Comparison of ENCODE assay signal across 16 cellular contexts in the genomic region with DNA sequence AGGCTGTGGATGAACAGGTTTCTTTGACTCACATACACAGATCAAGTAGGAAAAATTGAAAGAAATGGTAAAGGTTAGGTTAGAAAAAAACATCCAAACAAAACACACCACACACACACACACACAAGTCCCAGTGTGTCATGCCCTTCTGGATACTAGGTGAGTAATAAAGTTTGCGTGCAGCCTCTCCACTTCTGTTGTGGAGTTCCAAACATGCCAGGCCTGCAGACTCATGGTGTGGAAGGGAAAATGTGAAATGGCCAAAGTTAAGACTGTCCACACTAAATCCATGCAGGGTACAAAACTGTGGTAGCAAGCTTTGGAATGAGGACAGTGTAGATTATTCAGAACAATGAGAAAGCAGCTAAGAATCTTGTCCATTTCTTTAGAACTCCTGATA.
DNase-seq lines count a peak whose midpoint lies in the region; ATAC-seq, FAIRE-seq and TF ChIP-seq lines count a peak whose summit lies in the region.
"Had no signal": no experiment of that assay in that cellular context is flagged by ENCODE, and none has a peak within 500 bp of the region (broad histone marks: within the 10 kb centered on the region; RNA-seq: fewer than 3 reads in every experiment).

No MANE protein-coding gene starts in this region.

- no peak overlapping the region for H3K4me2 ChIP-seq in GM12878 (ENCODE audit: control insufficient read depth, insufficient read depth)

- TF ChIP-seq RAD21 in GM12878 (IDR thresholded peaks at IDR 0.05; ENCODE audit: insufficient read depth, low read depth, low read length) = no peak

- DNase-seq in CD8-positive, alpha-beta T cell = no peak
- DNase-seq in HTR-8/SVneo (ENCODE audit: insufficient read length, low spot score) (no peak), GM12878 (ENCODE audit: low read depth, low spot score) (no peak), retina (no peak), foreskin melanocyte (no peak), T-cell (no peak), pons (ENCODE audit: low spot score) (no peak)
- DNase-seq in natural killer cell treated with Interleukin-12 subunit alpha and Interleukin-12 subunit beta and Interleukin-15 and Interleukin-18, amount 100 ng/mL, for 72 hours (ENCODE audit: low spot score) = no peak
- DNase-seq: head of caudate nucleus; NCI-H1694 treated with DMSO at 0.1 percent for 48 hours; stimulated activated CD4-positive, alpha-beta T cell treated with anti-CD3 and anti-CD28 coated beads, Interleukin-4, amount 100 ng/mL, for 4 hours; stomach had no signal

- no peaks in the 10 kb centered on the region for H3K9me3 Mint-ChIP-seq in CD8-positive, alpha-beta T cell
- H3K9me3 Mint-ChIP-seq in natural killer cell treated with Interleukin-12 subunit alpha and Interleukin-12 subunit beta and Interleukin-15 and Interleukin-18, amount 100 ng/mL, for 72 hours = no peaks in the 10 kb centered on the region
- no peaks in the 10 kb centered on the region for H3K9me3 Mint-ChIP-seq in T-cell
- H3K9me3 Mint-ChIP-seq: activated T-helper 2 cell treated with anti-CD3 and anti-CD28 coated beads, Interferon-gamma antibody, Interleukin-2, Interleukin-4, amounts not matched to agents 10 μg/mL and 5 μg/mL and 100 μg/mL, durations not matched to agents 14 hours and 24 hours and 36 hours; CD4-positive, alpha-beta memory T cell had no signal

- RAD21 ChIA-PET in GM12878 (lab: Charles Lee; ENCODE audit: unreplicated experiment) = interaction anchor here (3.2 to 3.6 kb wide), 3 partner anchors 15 to 115 kb away, joined by 15 to 31 read pairs (median 21); partner anchors contain the start of gene IKZF2

- H3K36me3 Mint-ChIP-seq in CD8-positive, alpha-beta T cell = peaks cover 9% of the 10 kb centered on the region
- H3K36me3 Mint-ChIP-seq in natural killer cell treated with Interleukin-12 subunit alpha and Interleukin-12 subunit beta and Interleukin-15 and Interleukin-18, amount 100 ng/mL, for 72 hours = peaks cover 19% of the 10 kb centered on the region
- H3K36me3 Mint-ChIP-seq in T-cell = no peaks in the 10 kb centered on the region
- H3K36me3 Mint-ChIP-seq: CD4-positive, alpha-beta memory T cell had no signal

- peak; percentile 16 for FAIRE-seq in HTR-8/SVneo (lab: Jason Lieb, UNC)
- no peak for FAIRE-seq in GM12878 (lab: Jason Lieb, UNC)
- FAIRE-seq: RCC 7860 had no signal

- ATAC-seq in CD8-positive, alpha-beta T cell = no peak
- peak; percentile 2; the same call in 1 of the 3 replicates for ATAC-seq in GM12878
- no peak for ATAC-seq in natural killer cell treated with Interleukin-12 subunit alpha and Interleukin-12 subunit beta and Interleukin-15 and Interleukin-18, amount 100 ng/mL, for 72 hours
- ATAC-seq in T-cell (replicated peaks in 1 of 4) = no peak

- BruUV-seq in GM12878 (replicated peaks; lab: Mats Ljungman, UMichigan) = no TSS peak

- intact Hi-C loops in CD8-positive, alpha-beta T cell (cut with DNase I, micrococcal nuclease) = loop anchor here in 1 of 2 experiments (5.0 kb wide), 1 partner anchor 115 kb away; the partner anchor contains the start of gene IKZF2
- intact Hi-C loops in GM12878 (cut with micrococcal nuclease; ENCODE audit: unreplicated experiment) = no loop called here

- H3K4me3 Mint-ChIP-seq in CD8-positive, alpha-beta T cell = no peak overlapping the region
- H3K4me3 Mint-ChIP-seq in natural killer cell treated with Interleukin-12 subunit alpha and Interleukin-12 subunit beta and Interleukin-15 and Interleukin-18, amount 100 ng/mL, for 72 hours = peak overlapping the region; percentile 54
- no peak overlapping the region for H3K4me3 Mint-ChIP-seq in T-cell

- peaks cover 26% of the 10 kb centered on the region for H3K79me2 ChIP-seq in GM12878 (ENCODE audit: control insufficient read depth, insufficient read depth, low read length)

- POLR2A ChIA-PET in CD8-positive, alpha-beta T cell (lab: Charles Lee) = no interaction called here
- POLR2A ChIA-PET in GM12878 (lab: Charles Lee) (no interaction called here), T-cell (lab: Charles Lee) (no interaction called here)

- H3K4me1 Mint-ChIP-seq in CD8-positive, alpha-beta T cell (ENCODE audit: low read depth) = peaks cover 45% of the 10 kb centered on the region
- peaks cover 55 to 64% of the 10 kb centered on the region in 2 donors for H3K4me1 Mint-ChIP-seq in natural killer cell treated with Interleukin-12 subunit alpha and Interleukin-12 subunit beta and Interleukin-15 and Interleukin-18, amount 100 ng/mL, for 72 hours (ENCODE audit: low read depth in 2 of 2)
- peaks cover 21 to 36% (median 27%) of the 10 kb centered on the region in 3 donors for H3K4me1 Mint-ChIP-seq in T-cell

- no peaks in the 10 kb centered on the region for H3K36me3 ChIP-seq in CD8-positive, alpha-beta T cell (ENCODE audit: insufficient read depth, low read length)
- peaks cover 4 to 19% of the 10 kb centered on the region in 2 experiments for H3K36me3 ChIP-seq in GM12878 (ENCODE audit: control insufficient read depth in 2 of 2, insufficient read depth in 2 of 2, low read length in 1 of 2)
- H3K36me3 ChIP-seq: right atrium auricular region, stomach had no signal

- TF ChIP-seq EP300 in GM12878 (IDR thresholded peaks at IDR 0.05; ENCODE audit: borderline replicate concordance in 1 of 2, control insufficient read depth in 1 of 2, low read depth in 2 of 2, low read length in 2 of 2) = no peak

- no peak overlapping the region for H3K4me3 ChIP-seq in CD8-positive, alpha-beta T cell (ENCODE audit: low read depth, low read length)
- H3K4me3 ChIP-seq in GM12878 = no peak overlapping the region
- H3K4me3 ChIP-seq: right atrium auricular region, stomach had no signal

- CTCF ChIA-PET in CD8-positive, alpha-beta T cell (lab: Charles Lee) = no interaction called here
- CTCF ChIA-PET in GM12878 (lab: Yijun Ruan, JAX) (interaction anchor here (1.1 to 1.9 kb wide), 2 partner anchors 13 to 15 kb away, joined by 3 to 7 read pairs; no protein-coding TSS in a partner anchor), T-cell (lab: Charles Lee) (no interaction called here)

- no peak for TF ChIP-seq CTCF in CD8-positive, alpha-beta T cell (IDR thresholded peaks at IDR 0.05)
- no peak for TF ChIP-seq CTCF in GM12878 (IDR thresholded peaks at IDR 0.05 in 2 of 3, conservative IDR thresholded peaks at IDR 0.05 in 1 of 3; ENCODE audit: control insufficient read depth in 2 of 3, extremely low read depth in 1 of 3, insufficient read depth in 1 of 3, low read depth in 3 of 3, low read length in 3 of 3)

- no peaks in the 10 kb centered on the region for H3K9me3 ChIP-seq in CD8-positive, alpha-beta T cell (ENCODE audit: low read length)
- no peaks in the 10 kb centered on the region; the same call in 2 of the 3 replicates for H3K9me3 ChIP-seq in GM12878 (replicated peaks; ENCODE audit: control insufficient read depth, insufficient read depth, low read length)
- H3K9me3 ChIP-seq: right atrium auricular region, stomach had no signal

- H4K20me1 ChIP-seq in GM12878 (ENCODE audit: control insufficient read depth, insufficient read depth) = no peaks in the 10 kb centered on the region

- no peak overlapping the region for H2AFZ ChIP-seq in GM12878 (ENCODE audit: control insufficient read depth, low read depth, low read length)

- TF ChIP-seq POLR2A in GM12878 (IDR thresholded peaks at IDR 0.05; ENCODE audit: low read depth, low read length) = no peak

- no peak overlapping the region for H3K27ac ChIP-seq in CD8-positive, alpha-beta T cell (ENCODE audit: low read depth, low read length)
- peak overlapping the region; percentile 17; the same call in 1 of the 2 replicates for H3K27ac ChIP-seq in GM12878 (ENCODE audit: control insufficient read depth, insufficient read depth)
- H3K27ac ChIP-seq: right atrium auricular region, stomach had no signal

- SMC1A ChIA-PET in GM12878 (lab: Charles Lee; ENCODE audit: uncharacterized antibody, unreplicated experiment) = interaction anchor here (0.8 to 3.6 kb wide), 6 partner anchors 12 to 111 kb away, joined by 3 to 69 read pairs (median 14); no protein-coding TSS in a partner anchor

- H3K27ac Mint-ChIP-seq in CD8-positive, alpha-beta T cell = peak overlapping the region; percentile 22
- H3K27ac Mint-ChIP-seq in natural killer cell treated with Interleukin-12 subunit alpha and Interleukin-12 subunit beta and Interleukin-15 and Interleukin-18, amount 100 ng/mL, for 72 hours = peak overlapping the region; percentile 96 to 97
- peak overlapping the region in 1 of 2 donors; percentile 4 for H3K27ac Mint-ChIP-seq in T-cell
- H3K27ac Mint-ChIP-seq: activated T-helper 2 cell treated with anti-CD3 and anti-CD28 coated beads, Interferon-gamma antibody, Interleukin-2, Interleukin-4, amounts not matched to agents 10 μg/mL and 5 μg/mL and 100 μg/mL, durations not matched to agents 14 hours and 24 hours and 36 hours had no signal

- in situ Hi-C loops in GM12878 (cut with MboI) = no loop called here

- no peaks in the 10 kb centered on the region for H3K27me3 Mint-ChIP-seq in CD8-positive, alpha-beta T cell (ENCODE audit: low read depth)
- no peaks in the 10 kb centered on the region for H3K27me3 Mint-ChIP-seq in natural killer cell treated with Interleukin-12 subunit alpha and Interleukin-12 subunit beta and Interleukin-15 and Interleukin-18, amount 100 ng/mL, for 72 hours
- H3K27me3 Mint-ChIP-seq in T-cell = no peaks in the 10 kb centered on the region
- H3K27me3 Mint-ChIP-seq: CD4-positive, alpha-beta memory T cell had no signal

- WGBS in GM12878 (ENCODE audit: insufficient coverage, insufficient replicate concordance, low lambda C conversion rate, missing lambda C conversion rate) = 0% methylated on average over 1 of the region's 1 CpG

- H3K27me3 ChIP-seq in CD8-positive, alpha-beta T cell (ENCODE audit: insufficient read depth, low read length) = no peaks in the 10 kb centered on the region
- H3K27me3 ChIP-seq in GM12878 (replicated peaks in 1 of 2; ENCODE audit: control insufficient read depth in 2 of 2, insufficient read depth in 2 of 2, low read length in 1 of 2) = no peaks in the 10 kb centered on the region
- H3K27me3 ChIP-seq: right atrium auricular region, stomach had no signal

- no peaks in the 10 kb centered on the region for H3K4me1 ChIP-seq in CD8-positive, alpha-beta T cell (ENCODE audit: insufficient read depth, low read length)
- H3K4me1 ChIP-seq in GM12878 (ENCODE audit: control insufficient read depth, insufficient read depth, low read length) = peaks cover 26% of the 10 kb centered on the region
- H3K4me1 ChIP-seq: stomach had no signal

- H3K9ac ChIP-seq in GM12878 (ENCODE audit: control insufficient read depth, insufficient read depth, low read length) = no peak overlapping the region

TF ChIP-seq in GM12878, 131 proteins besides CTCF, POLR2A, EP300 and RAD21:
- no peak for TF ChIP-seq MYB (IDR thresholded peaks at IDR 0.05; ENCODE audit: borderline replicate concordance, low read depth, low read length)
- no peak for TF ChIP-seq HDGF (IDR thresholded peaks at IDR 0.05)
- no peak for TF ChIP-seq BACH1 (IDR thresholded peaks at IDR 0.05; ENCODE audit: borderline replicate concordance)
- no peak for TF ChIP-seq IKZF2 (IDR thresholded peaks at IDR 0.05)
- no peak for TF ChIP-seq ZNF24 (IDR thresholded peaks at IDR 0.05)
